1 cellular context compared by ENCODE assay signal in the genomic region with DNA sequence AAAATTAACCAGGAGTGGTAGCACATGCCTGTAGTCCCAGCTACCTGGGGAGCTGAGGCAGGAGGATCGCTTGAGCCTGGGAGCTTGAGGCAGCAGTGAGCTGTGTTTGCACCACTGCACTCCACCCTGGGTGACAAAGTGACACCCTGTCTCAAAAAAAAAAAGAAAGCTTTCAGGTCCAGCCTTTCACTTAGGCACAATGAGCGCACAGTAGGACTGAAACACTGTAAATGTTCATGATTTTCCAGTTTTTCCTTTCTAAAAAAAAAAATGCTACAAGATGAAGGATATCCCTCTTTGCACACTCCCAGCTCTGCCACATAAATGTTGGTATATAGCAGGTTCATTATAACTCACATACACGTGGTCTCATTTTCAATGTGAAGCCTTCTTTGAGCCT.
A peak's percentile ranks its signal among the peaks of the same experiment; 100 is the strongest.
TF ChIP-seq lines count a peak whose summit lies in the region.

No MANE protein-coding gene starts in this region.

TF ChIP-seq in HepG2, 621 proteins besides CTCF, POLR2A, EP300 and RAD21:
- peak; percentile 62 for TF ChIP-seq ZKSCAN1 (IDR thresholded peaks at IDR 0.05; ENCODE audit: low read length)
- TF ChIP-seq, protein P1, sequence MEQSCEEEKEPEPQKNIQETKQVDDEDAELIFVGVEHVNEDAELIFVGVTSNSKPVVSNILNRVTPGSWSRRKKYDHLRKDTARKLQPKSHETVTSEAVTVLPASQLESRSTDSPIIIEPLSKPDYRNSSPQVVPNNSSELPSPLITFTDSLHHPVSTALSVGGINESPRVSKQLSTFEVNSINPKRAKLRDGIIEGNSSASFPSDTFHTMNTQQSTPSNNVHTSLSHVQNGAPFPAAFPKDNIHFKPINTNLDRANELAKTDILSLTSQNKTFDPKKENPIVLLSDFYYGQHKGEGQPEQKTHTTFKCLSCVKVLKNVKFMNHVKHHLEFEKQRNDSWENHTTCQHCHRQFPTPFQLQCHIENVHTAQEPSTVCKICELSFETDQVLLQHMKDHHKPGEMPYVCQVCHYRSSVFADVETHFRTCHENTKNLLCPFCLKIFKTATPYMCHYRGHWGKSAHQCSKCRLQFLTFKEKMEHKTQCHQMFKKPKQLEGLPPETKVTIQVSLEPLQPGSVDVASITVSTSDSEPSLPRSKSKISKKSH (CRISPR knock-in tag; IDR thresholded peaks at IDR 0.05; ENCODE audit: borderline replicate concordance): no peak
